ENCODE assay signal across 23 cellular contexts in genomic region chr7:3082831-3083230, GRCh38. TPM values are rescaled to one million over a fixed set of nuclear protein-coding genes. Genes with fewer than 3 reads are reported as not detected.
"Had no signal": no experiment of that assay in that cellular context is flagged by ENCODE, and none has a peak within 500 bp of the region (broad histone marks: within the 10 kb centered on the region; RNA-seq: fewer than 3 reads in every experiment).

No MANE protein-coding gene starts in this region.

- H3K36me3 ChIP-seq: heart right ventricle, left ventricle myocardium inferior, prostate gland, sigmoid colon, suprapubic skin, upper lobe of left lung, WERI-Rb-1 had no signal

- H3K4me3 Mint-ChIP-seq: activated naive CD4-positive, alpha-beta T cell treated with anti-CD3 and anti-CD28 coated beads, Interleukin-2, amount 10 ng/mL, durations not matched to agents 7 days and 5 days; memory B cell; natural killer cell treated with Interleukin-12 subunit alpha and Interleukin-12 subunit beta and Interleukin-15 and Interleukin-18, amount 100 ng/mL, for 72 hours had no signal

- H3K27ac ChIP-seq: heart right ventricle, left ventricle myocardium inferior, prostate gland, sigmoid colon, suprapubic skin, upper lobe of left lung, WERI-Rb-1 had no signal

- H3K9me3 Mint-ChIP-seq: activated T-helper 2 cell treated with anti-CD3 and anti-CD28 coated beads, Interferon-gamma antibody, Interleukin-2, Interleukin-4, amounts not matched to agents 10 μg/mL and 5 μg/mL and 100 μg/mL, durations not matched to agents 14 hours and 24 hours and 36 hours; memory B cell; natural killer cell treated with Interleukin-12 subunit alpha and Interleukin-12 subunit beta and Interleukin-15 and Interleukin-18, amount 100 ng/mL, for 72 hours had no signal

- H3K27me3 ChIP-seq: sigmoid colon, upper lobe of left lung had no signal

- DNase-seq: activated CD4-positive, alpha-beta T cell treated with anti-CD3 and anti-CD28 coated beads for 4 hours; activated CD8-positive, alpha-beta memory T cell treated with anti-CD3 and anti-CD28 coated beads for 24 hours; activated naive CD4-positive, alpha-beta T cell treated with anti-CD3 and anti-CD28 coated beads, Interleukin-2, amount 10 ng/mL, durations not matched to agents 7 days and 5 days; caudate nucleus; cortex of kidney; effector CD8-positive, alpha-beta T cell; heart right ventricle; islet precursor cell; left ventricle myocardium inferior; occipital lobe; sigmoid colon; stimulated activated CD4-positive, alpha-beta T cell treated with anti-CD3 and anti-CD28 coated beads, Interleukin-12 subunit alpha, Interleukin-12 subunit beta, amount 100 ng/mL, for 4 hours; stimulated activated CD4-positive, alpha-beta T cell treated with anti-CD3 and anti-CD28 coated beads, Interleukin-2, amount 100 ng/mL, for 48 hours; stimulated activated CD8-positive, alpha-beta memory T cell treated with anti-CD3 and anti-CD28 coated beads, Interleukin-4, amount 100 ng/mL, for 48 hours; stimulated activated naive CD8-positive, alpha-beta T cell treated with anti-CD3 and anti-CD28 coated beads, Interleukin-15, Interleukin-2, amounts not matched to agents 100 U/mL and 50 U/mL, for 24 hours; upper lobe of left lung; WERI-Rb-1 had no signal

- H3K4me3 ChIP-seq: heart right ventricle, left ventricle myocardium inferior, prostate gland, sigmoid colon, suprapubic skin, upper lobe of left lung had no signal

- H3K4me1 Mint-ChIP-seq: activated naive CD4-positive, alpha-beta T cell treated with anti-CD3 and anti-CD28 coated beads, Interleukin-2, amount 10 ng/mL, durations not matched to agents 7 days and 5 days had no signal

- H3K9me3 ChIP-seq: prostate gland, suprapubic skin, upper lobe of left lung had no signal

- ATAC-seq: heart right ventricle; natural killer cell treated with Interleukin-12 subunit alpha and Interleukin-12 subunit beta and Interleukin-15 and Interleukin-18, amount 100 ng/mL, for 72 hours; stimulated activated naive CD8-positive, alpha-beta T cell treated with anti-CD3 and anti-CD28 coated beads, Interleukin-15, Interleukin-2, amounts not matched to agents 100 U/mL and 50 U/mL, for 24 hours had no signal

- H3K27ac Mint-ChIP-seq: activated naive CD4-positive, alpha-beta T cell treated with anti-CD3 and anti-CD28 coated beads, Interleukin-2, amount 10 ng/mL, durations not matched to agents 7 days and 5 days; activated T-helper 2 cell treated with anti-CD3 and anti-CD28 coated beads, Interferon-gamma antibody, Interleukin-2, Interleukin-4, amounts not matched to agents 10 μg/mL and 5 μg/mL and 100 μg/mL, durations not matched to agents 14 hours and 24 hours and 36 hours; memory B cell had no signal

- H3K36me3 Mint-ChIP-seq: activated naive CD4-positive, alpha-beta T cell treated with anti-CD3 and anti-CD28 coated beads, Interleukin-2, amount 10 ng/mL, durations not matched to agents 7 days and 5 days; memory B cell; natural killer cell treated with Interleukin-12 subunit alpha and Interleukin-12 subunit beta and Interleukin-15 and Interleukin-18, amount 100 ng/mL, for 72 hours had no signal

- H3K4me1 ChIP-seq: heart right ventricle, left ventricle myocardium inferior, prostate gland, sigmoid colon, suprapubic skin, upper lobe of left lung had no signal

- H3K27me3 Mint-ChIP-seq: memory B cell; natural killer cell treated with Interleukin-12 subunit alpha and Interleukin-12 subunit beta and Interleukin-15 and Interleukin-18, amount 100 ng/mL, for 72 hours had no signal

RNA-seq across cellular contexts. Expression of gene CARD11, which starts 39.2 kb away (rescaled TPM):
- total RNA-seq: fibroblast of lung had no signal
